Comparison of ENCODE assay signal across 1 cellular context in genomic region chr1:174022080-174022975, GRCh38.
A peak's percentile ranks its signal among the peaks of the same experiment; 100 is the strongest.
TF ChIP-seq lines count a peak whose summit lies in the region.

A gene with protein sequence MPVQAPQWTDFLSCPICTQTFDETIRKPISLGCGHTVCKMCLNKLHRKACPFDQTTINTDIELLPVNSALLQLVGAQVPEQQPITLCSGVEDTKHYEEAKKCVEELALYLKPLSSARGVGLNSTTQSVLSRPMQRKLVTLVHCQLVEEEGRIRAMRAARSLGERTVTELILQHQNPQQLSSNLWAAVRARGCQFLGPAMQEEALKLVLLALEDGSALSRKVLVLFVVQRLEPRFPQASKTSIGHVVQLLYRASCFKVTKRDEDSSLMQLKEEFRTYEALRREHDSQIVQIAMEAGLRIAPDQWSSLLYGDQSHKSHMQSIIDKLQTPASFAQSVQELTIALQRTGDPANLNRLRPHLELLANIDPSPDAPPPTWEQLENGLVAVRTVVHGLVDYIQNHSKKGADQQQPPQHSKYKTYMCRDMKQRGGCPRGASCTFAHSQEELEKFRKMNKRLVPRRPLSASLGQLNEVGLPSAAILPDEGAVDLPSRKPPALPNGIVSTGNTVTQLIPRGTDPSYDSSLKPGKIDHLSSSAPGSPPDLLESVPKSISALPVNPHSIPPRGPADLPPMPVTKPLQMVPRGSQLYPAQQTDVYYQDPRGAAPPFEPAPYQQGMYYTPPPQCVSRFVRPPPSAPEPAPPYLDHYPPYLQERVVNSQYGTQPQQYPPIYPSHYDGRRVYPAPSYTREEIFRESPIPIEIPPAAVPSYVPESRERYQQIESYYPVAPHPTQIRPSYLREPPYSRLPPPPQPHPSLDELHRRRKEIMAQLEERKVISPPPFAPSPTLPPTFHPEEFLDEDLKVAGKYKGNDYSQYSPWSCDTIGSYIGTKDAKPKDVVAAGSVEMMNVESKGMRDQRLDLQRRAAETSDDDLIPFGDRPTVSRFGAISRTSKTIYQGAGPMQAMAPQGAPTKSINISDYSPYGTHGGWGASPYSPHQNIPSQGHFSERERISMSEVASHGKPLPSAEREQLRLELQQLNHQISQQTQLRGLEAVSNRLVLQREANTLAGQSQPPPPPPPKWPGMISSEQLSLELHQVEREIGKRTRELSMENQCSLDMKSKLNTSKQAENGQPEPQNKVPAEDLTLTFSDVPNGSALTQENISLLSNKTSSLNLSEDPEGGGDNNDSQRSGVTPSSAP (minus strand): TSS chr1:174022357. CDS start chr1:173992985, 29,372 bp downstream.

TF ChIP-seq in HEK293, 187 proteins besides CTCF, POLR2A, EP300 and RAD21 (continued from another document and continues in another):
- no peak for TF ChIP-seq YY2 (tag by site-specific recombination; IDR thresholded peaks at IDR 0.05)
- TF ChIP-seq ZNF132 (tag by site-specific recombination; IDR thresholded peaks at IDR 0.05; ENCODE audit: borderline replicate concordance), result no peak
- TF ChIP-seq ZNF416 (tag by site-specific recombination; IDR thresholded peaks at IDR 0.05), result no peak
- TF ChIP-seq HOXD13 (CRISPR knock-in tag; IDR thresholded peaks at IDR 0.05; ENCODE audit: borderline replicate concordance), result no peak
- TF ChIP-seq ZNF24 (tag by site-specific recombination; IDR thresholded peaks at IDR 0.05), result no peak
- TF ChIP-seq ZNF157 (tag by site-specific recombination; IDR thresholded peaks at IDR 0.05), result no peak
- no peak for TF ChIP-seq HOXA7 (CRISPR knock-in tag; IDR thresholded peaks at IDR 0.05; ENCODE audit: borderline replicate concordance)
- TF ChIP-seq, protein P1, sequence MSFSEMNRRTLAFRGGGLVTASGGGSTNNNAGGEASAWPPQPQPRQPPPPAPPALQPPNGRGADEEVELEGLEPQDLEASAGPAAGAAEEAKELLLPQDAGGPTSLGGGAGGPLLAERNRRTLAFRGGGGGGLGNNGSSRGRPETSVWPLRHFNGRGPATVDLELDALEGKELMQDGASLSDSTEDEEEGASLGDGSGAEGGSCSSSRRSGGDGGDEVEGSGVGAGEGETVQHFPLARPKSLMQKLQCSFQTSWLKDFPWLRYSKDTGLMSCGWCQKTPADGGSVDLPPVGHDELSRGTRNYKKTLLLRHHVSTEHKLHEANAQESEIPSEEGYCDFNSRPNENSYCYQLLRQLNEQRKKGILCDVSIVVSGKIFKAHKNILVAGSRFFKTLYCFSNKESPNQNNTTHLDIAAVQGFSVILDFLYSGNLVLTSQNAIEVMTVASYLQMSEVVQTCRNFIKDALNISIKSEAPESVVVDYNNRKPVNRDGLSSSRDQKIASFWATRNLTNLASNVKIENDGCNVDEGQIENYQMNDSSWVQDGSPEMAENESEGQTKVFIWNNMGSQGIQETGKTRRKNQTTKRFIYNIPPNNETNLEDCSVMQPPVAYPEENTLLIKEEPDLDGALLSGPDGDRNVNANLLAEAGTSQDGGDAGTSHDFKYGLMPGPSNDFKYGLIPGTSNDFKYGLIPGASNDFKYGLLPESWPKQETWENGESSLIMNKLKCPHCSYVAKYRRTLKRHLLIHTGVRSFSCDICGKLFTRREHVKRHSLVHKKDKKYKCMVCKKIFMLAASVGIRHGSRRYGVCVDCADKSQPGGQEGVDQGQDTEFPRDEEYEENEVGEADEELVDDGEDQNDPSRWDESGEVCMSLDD (tag by site-specific recombination; IDR thresholded peaks at IDR 0.05), result peak; percentile 57
- no peak; the same call in 1 of the 2 replicates for TF ChIP-seq ZSCAN30 (tag by site-specific recombination; IDR thresholded peaks at IDR 0.05)
- TF ChIP-seq ZNF513 (tag by site-specific recombination; IDR thresholded peaks at IDR 0.05), result peak; percentile 99
- TF ChIP-seq GLIS1 (tag by site-specific recombination; IDR thresholded peaks at IDR 0.05), result peak; percentile 54
- TF ChIP-seq KLF9 (tag by site-specific recombination; IDR thresholded peaks at IDR 0.05; ENCODE audit: low read depth), result peak; percentile 80
- peak; percentile 88 for TF ChIP-seq ZFHX2 (tag by site-specific recombination; conservative IDR thresholded peaks at IDR 0.05)
- TF ChIP-seq ZNF501 (tag by site-specific recombination; IDR thresholded peaks at IDR 0.05), result peak; percentile 78; the same call in 1 of the 2 replicates
- TF ChIP-seq ZNF791 (tag by site-specific recombination; IDR thresholded peaks at IDR 0.05), result no peak
- TF ChIP-seq ZNF37A (tag by site-specific recombination; IDR thresholded peaks at IDR 0.05), result no peak
- no peak for TF ChIP-seq ZNF548 (tag by site-specific recombination; IDR thresholded peaks at IDR 0.05)
- no peak for TF ChIP-seq ATF2 (tag by site-specific recombination; IDR thresholded peaks at IDR 0.05; ENCODE audit: low read depth)
- no peak for TF ChIP-seq ZNF792 (tag by site-specific recombination; IDR thresholded peaks at IDR 0.05)
- TF ChIP-seq ZNF664 (tag by site-specific recombination; IDR thresholded peaks at IDR 0.05), result no peak
- TF ChIP-seq, protein P2, sequence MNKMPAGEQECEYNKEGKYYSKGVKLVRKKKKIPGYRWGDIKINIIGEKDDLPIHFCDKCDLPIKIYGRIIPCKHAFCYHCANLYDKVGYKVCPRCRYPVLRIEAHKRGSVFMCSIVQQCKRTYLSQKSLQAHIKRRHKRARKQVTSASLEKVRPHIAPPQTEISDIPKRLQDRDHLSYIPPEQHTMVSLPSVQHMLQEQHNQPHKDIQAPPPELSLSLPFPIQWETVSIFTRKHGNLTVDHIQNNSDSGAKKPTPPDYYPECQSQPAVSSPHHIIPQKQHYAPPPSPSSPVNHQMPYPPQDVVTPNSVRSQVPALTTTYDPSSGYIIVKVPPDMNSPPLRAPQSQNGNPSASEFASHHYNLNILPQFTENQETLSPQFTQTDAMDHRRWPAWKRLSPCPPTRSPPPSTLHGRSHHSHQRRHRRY (tag by site-specific recombination; IDR thresholded peaks at IDR 0.05), result no peak
- TF ChIP-seq ZNF16 (tag by site-specific recombination; IDR thresholded peaks at IDR 0.05; ENCODE audit: low read depth), result no peak
- no peak for TF ChIP-seq ZNF280C (tag by site-specific recombination; IDR thresholded peaks at IDR 0.05)
- no peak for TF ChIP-seq ZNF624 (tag by site-specific recombination; IDR thresholded peaks at IDR 0.05)
- TF ChIP-seq ZNF558 (tag by site-specific recombination; IDR thresholded peaks at IDR 0.05), result no peak
- no peak for TF ChIP-seq ZNF701 (tag by site-specific recombination; IDR thresholded peaks at IDR 0.05)
- no peak for TF ChIP-seq PRDM2 (tag by site-specific recombination; IDR thresholded peaks at IDR 0.05; ENCODE audit: borderline replicate concordance)
- no peak for TF ChIP-seq ZNF202 (tag by site-specific recombination; IDR thresholded peaks at IDR 0.05; ENCODE audit: borderline replicate concordance)
- TF ChIP-seq, protein P3, sequence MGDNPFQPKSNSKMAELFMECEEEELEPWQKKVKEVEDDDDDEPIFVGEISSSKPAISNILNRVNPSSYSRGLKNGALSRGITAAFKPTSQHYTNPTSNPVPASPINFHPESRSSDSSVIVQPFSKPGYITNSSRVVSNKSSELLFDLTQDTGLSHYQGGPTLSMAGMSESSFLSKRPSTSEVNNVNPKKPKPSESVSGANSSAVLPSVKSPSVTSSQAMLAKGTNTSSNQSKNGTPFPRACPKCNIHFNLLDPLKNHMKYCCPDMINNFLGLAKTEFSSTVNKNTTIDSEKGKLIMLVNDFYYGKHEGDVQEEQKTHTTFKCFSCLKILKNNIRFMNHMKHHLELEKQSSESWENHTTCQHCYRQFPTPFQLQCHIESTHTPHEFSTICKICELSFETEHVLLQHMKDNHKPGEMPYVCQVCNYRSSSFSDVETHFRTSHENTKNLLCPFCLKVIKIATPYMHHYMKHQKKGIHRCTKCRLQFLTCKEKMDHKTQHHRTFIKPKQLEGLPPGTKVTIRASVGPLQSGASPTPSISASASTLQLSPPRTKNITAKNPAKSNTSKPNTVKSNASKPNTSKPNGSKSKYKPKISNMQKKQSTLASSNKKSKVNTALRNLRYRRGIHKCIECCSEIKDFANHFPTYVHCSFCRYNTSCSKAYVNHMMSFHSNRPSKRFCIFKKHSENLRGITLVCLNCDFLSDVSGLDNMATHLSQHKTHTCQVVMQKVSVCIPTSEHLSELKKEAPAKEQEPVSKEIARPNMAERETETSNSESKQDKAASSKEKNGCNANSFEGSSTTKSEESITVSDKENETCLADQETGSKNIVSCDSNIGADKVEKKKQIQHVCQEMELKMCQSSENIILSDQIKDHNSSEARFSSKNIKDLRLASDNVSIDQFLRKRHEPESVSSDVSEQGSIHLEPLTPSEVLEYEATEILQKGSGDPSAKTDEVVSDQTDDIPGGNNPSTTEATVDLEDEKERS (tag by site-specific recombination; IDR thresholded peaks at IDR 0.05), result no peak
- TF ChIP-seq ZNF174 (tag by site-specific recombination; IDR thresholded peaks at IDR 0.05), result no peak
- no peak for TF ChIP-seq ZNF626 (tag by site-specific recombination; IDR thresholded peaks at IDR 0.05)
- no peak for TF ChIP-seq ZNF621 (tag by site-specific recombination; IDR thresholded peaks at IDR 0.05)
- TF ChIP-seq ZBTB26 (tag by site-specific recombination; optimal IDR thresholded peaks at IDR 0.05), result peak; percentile 72
- TF ChIP-seq PRDM1 (tag by site-specific recombination; IDR thresholded peaks at IDR 0.05), result peak; percentile 57; the same call in 1 of the 2 replicates
